Comparison of ENCODE assay signal across 9 cellular contexts in genomic region chr9:26656003-26656940, GRCh38.
A peak's percentile ranks its signal among the peaks of the same experiment; 100 is the strongest.
DNase-seq lines count a peak whose midpoint lies in the region; ATAC-seq, FAIRE-seq and TF ChIP-seq lines count a peak whose summit lies in the region.
"Had no signal": no experiment of that assay in that cellular context is flagged by ENCODE, and none has a peak within 500 bp of the region (broad histone marks: within the 10 kb centered on the region; RNA-seq: fewer than 3 reads in every experiment).

No MANE protein-coding gene starts in this region.

- no peak for TF ChIP-seq POLR2A in H54 (IDR thresholded peaks at IDR 0.05; ENCODE audit: low read depth, low read length)

- no peak for ATAC-seq in omental fat pad (ENCODE audit: low FRiP score)
- ATAC-seq in HG02885 (IDR thresholded peaks at IDR 0.05; ENCODE audit: poor library complexity, unreplicated experiment) = no peak
- no peak for ATAC-seq in GM18519 (IDR thresholded peaks at IDR 0.05; ENCODE audit: low FRiP score, unreplicated experiment)
- ATAC-seq in GM18873 (IDR thresholded peaks at IDR 0.05; ENCODE audit: low FRiP score, unreplicated experiment) = no peak

- DNase-seq in AG09309 (ENCODE audit: low read depth) (no peak), H54 (ENCODE audit: insufficient read length, low spot score) (peak; percentile 27), SHP77 (lab: John Stamatoyannopoulos, UW) (peak; percentile 26 to 67), glomerular visceral epithelial cell (ENCODE audit: extremely low spot score) (peak; percentile 20), omental fat pad (ENCODE audit: low spot score) (no peak)

- H3K4me3 ChIP-seq in AG09309 (ENCODE audit: control insufficient read depth, low read depth, low read length) = no peak overlapping the region

- peak; percentile 80 for FAIRE-seq in H54 (lab: Jason Lieb, UNC)
- FAIRE-seq: endometrium had no signal

- TF ChIP-seq CTCF in AG09309 (IDR thresholded peaks at IDR 0.05; ENCODE audit: control insufficient read depth, insufficient read depth, low read depth, low read length, missing control alignments) (peak; percentile 56), omental fat pad (IDR thresholded peaks at IDR 0.05) (no peak)

Comparison
In these comparisons a context has a peak if more than half of its experiments do, and no peak if none do; other contexts are left out.
1. DNase-seq: peak in H54 (single experiment), SHP77 (2 of 2) and glomerular visceral epithelial cell (single experiment); none in AG09309 (single experiment) and omental fat pad (single experiment).